ENCODE assay signal across 10 cellular contexts in the genomic region with DNA sequence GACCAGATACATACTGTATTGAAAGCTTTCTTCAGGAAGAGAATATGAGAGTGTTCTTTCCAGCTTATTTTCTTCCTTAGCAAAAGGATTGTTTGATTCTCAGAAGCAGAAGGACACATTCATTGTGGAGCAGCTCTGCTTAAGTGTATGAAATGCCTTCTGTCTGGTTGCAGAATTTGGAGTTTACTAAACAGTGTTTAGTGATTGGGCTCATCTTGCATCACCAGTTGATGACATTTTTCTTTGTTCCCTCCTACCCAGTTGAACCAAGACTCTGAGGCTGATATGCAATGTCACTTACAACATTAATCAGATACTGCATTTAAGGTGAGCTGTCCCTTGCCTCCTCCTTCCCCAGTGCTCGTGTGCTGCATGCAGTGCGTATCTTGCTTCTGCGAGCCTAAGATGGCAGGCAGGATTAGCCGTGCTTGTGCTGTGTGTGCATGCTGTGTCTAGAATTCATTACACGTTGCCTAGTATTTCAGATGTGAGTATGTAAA. TPM values are rescaled to one million over a fixed set of nuclear protein-coding genes. Genes with fewer than 3 reads are reported as not detected.
DNase-seq lines count a peak whose midpoint lies in the region; ATAC-seq and TF ChIP-seq lines count a peak whose summit lies in the region.
"Had no signal": no experiment of that assay in that cellular context is flagged by ENCODE, and none has a peak within 500 bp of the region (broad histone marks: within the 10 kb centered on the region; RNA-seq: fewer than 3 reads in every experiment).

No MANE protein-coding gene starts in this region.

- H3K4me3 Mint-ChIP-seq in activated CD4-positive, alpha-beta T cell treated with anti-CD3 and anti-CD28 coated beads, Interleukin-2, amount 10 ng/mL, durations not matched to agents 7 days and 5 days, result peak overlapping the region; percentile 36

- POLR2A ChIA-PET in activated CD4-positive, alpha-beta T cell treated with anti-CD3 and anti-CD28 coated beads, Interleukin-2, amount 10 ng/mL, durations not matched to agents 7 days and 5 days (lab: Charles Lee), result no interaction called here

- H3K27me3 ChIP-seq in esophagus muscularis mucosa, result no peaks in the 10 kb centered on the region
- H3K27me3 ChIP-seq: BLaER1 had no signal

- no peaks in the 10 kb centered on the region for H3K9me3 Mint-ChIP-seq in activated CD4-positive, alpha-beta T cell treated with anti-CD3 and anti-CD28 coated beads, Interleukin-2, amount 10 ng/mL, durations not matched to agents 7 days and 5 days

- H3K9me3 ChIP-seq in esophagus muscularis mucosa, result no peaks in the 10 kb centered on the region
- H3K9me3 ChIP-seq: BLaER1 had no signal

- peaks cover 12% of the 10 kb centered on the region for H3K27me3 Mint-ChIP-seq in activated CD4-positive, alpha-beta T cell treated with anti-CD3 and anti-CD28 coated beads, Interleukin-2, amount 10 ng/mL, durations not matched to agents 7 days and 5 days

- intact Hi-C loops in esophagus muscularis mucosa (cut with DNase I), result no loop called here

- no peak for DNase-seq in activated CD4-positive, alpha-beta T cell treated with anti-CD3 and anti-CD28 coated beads, Interleukin-2, amount 10 ng/mL, durations not matched to agents 7 days and 5 days
- no peak for DNase-seq in activated CD4-positive, alpha-beta T cell treated with anti-CD3 and anti-CD28 coated beads, Interleukin-2, amount 50 U/mL, for 4 hours
- DNase-seq in NCI-H69 (lab: John Stamatoyannopoulos, UW), result peak; percentile 84
- no peak for DNase-seq in esophagus muscularis mucosa (ENCODE audit: extremely low spot score)
- peak in 27 of 49 donors; percentile 11 to 62 (median 28) for DNase-seq in substantia nigra (lab: John Stamatoyannopoulos, UW)
- DNase-seq in NCI-H510A treated with DMSO at 0.1 percent for 48 hours (lab: John Stamatoyannopoulos, UW), result no peak
- DNase-seq: left cardiac atrium had no signal

- H3K4me3 ChIP-seq in esophagus muscularis mucosa, result peak overlapping the region; percentile 24 to 41 (median 32)
- H3K4me3 ChIP-seq: BLaER1 had no signal

- no peaks in the 10 kb centered on the region for H3K36me3 Mint-ChIP-seq in activated CD4-positive, alpha-beta T cell treated with anti-CD3 and anti-CD28 coated beads, Interleukin-2, amount 10 ng/mL, durations not matched to agents 7 days and 5 days (ENCODE audit: low read depth)

- ATAC-seq in HG03571 (IDR thresholded peaks at IDR 0.05; ENCODE audit: unreplicated experiment) (no peak), GM21447 (IDR thresholded peaks at IDR 0.05; ENCODE audit: unreplicated experiment) (no peak)

- H3K27ac ChIP-seq in esophagus muscularis mucosa (replicated peaks in 1 of 4) (peak overlapping the region; percentile 1 to 57 (median 48)), substantia nigra (ENCODE audit: low read depth, low read length, poor library complexity, severe bottlenecking) (peak overlapping the region; percentile 82)
- H3K27ac ChIP-seq: BLaER1 had no signal

- CTCF ChIA-PET in activated CD4-positive, alpha-beta T cell treated with anti-CD3 and anti-CD28 coated beads, Interleukin-2, amount 10 ng/mL, durations not matched to agents 7 days and 5 days (lab: Charles Lee), result interaction anchor here (0.9 to 4.5 kb wide), 3 partner anchors 8 to 12 kb away, joined by 3 to 32 read pairs (median 11); no protein-coding TSS in a partner anchor

- peaks cover 0 to 55% (median 50%) of the 10 kb centered on the region in 4 donors for H3K4me1 ChIP-seq in esophagus muscularis mucosa
- H3K4me1 ChIP-seq: BLaER1 had no signal

- TF ChIP-seq POLR2A in esophagus muscularis mucosa (IDR thresholded peaks at IDR 0.05; ENCODE audit: low read depth), result no peak

- H3K36me3 ChIP-seq in esophagus muscularis mucosa, result peaks cover 0 to 47% (median 0%) of the 10 kb centered on the region in 4 donors
- H3K36me3 ChIP-seq: BLaER1 had no signal

- H3K4me1 Mint-ChIP-seq in activated CD4-positive, alpha-beta T cell treated with anti-CD3 and anti-CD28 coated beads, Interleukin-2, amount 10 ng/mL, durations not matched to agents 7 days and 5 days, result peaks cover 13% of the 10 kb centered on the region

- TF ChIP-seq CTCF in esophagus muscularis mucosa (IDR thresholded peaks at IDR 0.05), result no peak

- no peak for TF ChIP-seq EP300 in esophagus muscularis mucosa (IDR thresholded peaks at IDR 0.05)

- 56% methylated on average over 5 of the region's 5 CpGs for WGBS in esophagus muscularis mucosa

- H3K27ac Mint-ChIP-seq in activated CD4-positive, alpha-beta T cell treated with anti-CD3 and anti-CD28 coated beads, Interleukin-2, amount 10 ng/mL, durations not matched to agents 7 days and 5 days, result peak overlapping the region; percentile 79

RNA-seq across cellular contexts. Expression of a gene that starts 18.4 kb away (rescaled TPM):
- 10 to 100 TPM; 20.0 to 26.1 TPM for total RNA-seq in activated CD4-positive, alpha-beta T cell treated with anti-CD3 and anti-CD28 coated beads, Interleukin-2, amount 10 ng/mL, durations not matched to agents 7 days and 5 days
- total RNA-seq in esophagus muscularis mucosa, result 100 to 1,000 TPM; 163 to 250 (median 203) TPM

Comparison
In these comparisons a context has a peak if more than half of its experiments do, and no peak if none do; other contexts are left out.
1. DNase-seq: peak in NCI-H69 (single experiment) and substantia nigra (27 of 49); none in activated CD4-positive, alpha-beta T cell treated with anti-CD3 and anti-CD28 coated beads, Interleukin-2, amount 10 ng/mL, durations not matched to agents 7 days and 5 days (single experiment), activated CD4-positive, alpha-beta T cell treated with anti-CD3 and anti-CD28 coated beads, Interleukin-2, amount 50 U/mL, for 4 hours (0 of 2), esophagus muscularis mucosa (single experiment) and NCI-H510A treated with DMSO at 0.1 percent for 48 hours (single experiment).
2. RNA of a gene that starts 18.4 kb away (total RNA-seq): 163 to 250 TPM in esophagus muscularis mucosa; 20.0 to 26.1 TPM in activated CD4-positive, alpha-beta T cell treated with anti-CD3 and anti-CD28 coated beads, Interleukin-2, amount 10 ng/mL, durations not matched to agents 7 days and 5 days; every median in the first group is over 4 times any median in the second.